20 cellular contexts compared by ENCODE assay signal in the genomic region with DNA sequence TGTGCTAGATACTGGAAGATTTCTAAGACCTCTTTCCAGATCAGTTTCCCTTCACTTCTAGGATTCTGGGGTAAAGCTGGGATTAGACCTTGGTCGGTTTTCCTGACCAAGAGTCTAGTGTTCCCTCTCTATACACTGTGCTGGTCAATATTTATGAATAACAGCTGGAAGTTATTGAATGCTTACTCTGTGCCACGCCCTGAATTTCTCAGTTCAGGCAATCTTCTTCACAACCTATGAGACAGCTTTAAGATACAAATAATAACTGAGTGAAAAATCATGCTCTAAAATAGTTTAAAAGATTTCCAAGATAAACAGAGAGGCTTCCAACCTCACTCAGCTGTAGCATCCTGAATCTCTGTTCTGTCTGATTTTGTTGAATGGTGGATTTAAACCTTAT.
DNase-seq lines count a peak whose midpoint lies in the region; ATAC-seq, FAIRE-seq and TF ChIP-seq lines count a peak whose summit lies in the region.
"Had no signal": no experiment of that assay in that cellular context is flagged by ENCODE, and none has a peak within 500 bp of the region (broad histone marks: within the 10 kb centered on the region; RNA-seq: fewer than 3 reads in every experiment).

No MANE protein-coding gene starts in this region.

- peaks cover 21% of the 10 kb centered on the region for H3K4me1 ChIP-seq in IMR-90 (ENCODE audit: control insufficient read depth, insufficient read depth, low read length)
- H3K4me1 ChIP-seq in kidney (ENCODE audit: control insufficient read depth in 1 of 2, insufficient read depth in 1 of 2, low read depth in 1 of 2, low read length in 2 of 2): peaks cover 8 to 29% of the 10 kb centered on the region in 2 donors
- peaks cover 22% of the 10 kb centered on the region for H3K4me1 ChIP-seq in suprapubic skin

- H3K27ac ChIP-seq in IMR-90 (ENCODE audit: insufficient read depth, low read length) (no peak overlapping the region), brain microvascular endothelial cell (peak overlapping the region; percentile 77), kidney (ENCODE audit: low read depth in 2 of 2, low read length in 2 of 2) (peak overlapping the region; percentile 12 to 20), suprapubic skin (peak overlapping the region; percentile 16)
- H3K27ac ChIP-seq: left lung, neutrophil had no signal

- H2BK5ac ChIP-seq in IMR-90 (ENCODE audit: low read depth, low read length, poor library complexity, severe bottlenecking): no peak overlapping the region

- H3K9me3 Mint-ChIP-seq in natural killer cell treated with Interleukin-12 subunit alpha and Interleukin-12 subunit beta and Interleukin-15 and Interleukin-18, amount 100 ng/mL, for 72 hours: no peaks in the 10 kb centered on the region
- H3K9me3 Mint-ChIP-seq: activated B cell treated with CpG ODN at 0.5 μM for 24 hours; activated CD8-positive, alpha-beta T cell treated with anti-CD3 and anti-CD28 coated beads for 36 hours; CD4-positive, alpha-beta T cell; central memory CD8-positive, alpha-beta T cell had no signal

- intact Hi-C loops in IMR-90 (cut with micrococcal nuclease) (loop anchor here (10.0 kb wide), 1 partner anchor 584 kb away; no protein-coding TSS in a partner anchor), kidney (cut with DNase I) (loop anchor here (10.0 kb wide), 1 partner anchor 354 kb away; no protein-coding TSS in a partner anchor), posterior vena cava (cut with DNase I) (loop anchor here (5.0 to 10.0 kb wide), 4 partner anchors 74 to 354 kb away; a partner anchor contains a TSS), lower leg skin (cut with DNase I; ENCODE audit: low total_unique reads) (loop anchor here (5.0 kb wide), 1 partner anchor 229 kb away; no protein-coding TSS in a partner anchor)

- H3K36me3 Mint-ChIP-seq in natural killer cell treated with Interleukin-12 subunit alpha and Interleukin-12 subunit beta and Interleukin-15 and Interleukin-18, amount 100 ng/mL, for 72 hours: no peaks in the 10 kb centered on the region

- no CpG with 5 or more reads among the region's 2 CpGs for WGBS in IMR-90 (ENCODE audit: extremely low coverage in 2 of 2, insufficient read length in 1 of 2), 2 experiments
- WGBS in suprapubic skin: 49% methylated on average over 2 of the region's 2 CpGs
- WGBS in lower leg skin, 2 donors: 56 to 58% methylated on average over 2 of the region's 2 CpGs

- H3K9ac ChIP-seq in IMR-90 (ENCODE audit: low read depth, low read length): no peak overlapping the region
- H3K9ac ChIP-seq in kidney (ENCODE audit: low read length in 2 of 2): no peak overlapping the region

- H3K9me3 ChIP-seq in IMR-90 (ENCODE audit: control insufficient read depth, insufficient read depth, low read length): no peaks in the 10 kb centered on the region
- H3K9me3 ChIP-seq in kidney (ENCODE audit: control insufficient read depth in 1 of 2, low read length in 2 of 2): no peaks in the 10 kb centered on the region
- no peaks in the 10 kb centered on the region for H3K9me3 ChIP-seq in suprapubic skin
- H3K9me3 ChIP-seq: left lung, neutrophil had no signal

- no peak for TF ChIP-seq RAD21 in IMR-90 (IDR thresholded peaks at IDR 0.05; ENCODE audit: low read length)

- no peak overlapping the region for H2BK20ac ChIP-seq in IMR-90 (ENCODE audit: low read depth, low read length)

- H3K4me1 Mint-ChIP-seq in natural killer cell treated with Interleukin-12 subunit alpha and Interleukin-12 subunit beta and Interleukin-15 and Interleukin-18, amount 100 ng/mL, for 72 hours (ENCODE audit: low read depth in 2 of 2): peaks cover 2 to 3% of the 10 kb centered on the region in 2 donors

- POLR2A ChIA-PET in IMR-90 (lab: Charles Lee; ENCODE audit: unreplicated experiment): no interaction called here

- ATAC-seq in IMR-90 (ENCODE audit: low read depth): no peak
- ATAC-seq in natural killer cell treated with Interleukin-12 subunit alpha and Interleukin-12 subunit beta and Interleukin-15 and Interleukin-18, amount 100 ng/mL, for 72 hours: no peak

- H3K36me3 ChIP-seq in IMR-90 (ENCODE audit: control insufficient read depth, insufficient read depth, low read length): 0 out of 2 replicates have a peak, but pooled peaks cover 1% of the 10 kb centered on the region
- H3K36me3 ChIP-seq in brain microvascular endothelial cell (replicated peaks): peaks cover 2% of the 10 kb centered on the region
- H3K36me3 ChIP-seq in kidney (ENCODE audit: control insufficient read depth in 1 of 2, insufficient read depth in 2 of 2, low read length in 2 of 2): peaks cover 0 to 2% of the 10 kb centered on the region in 2 donors
- H3K36me3 ChIP-seq in suprapubic skin: peaks cover 3% of the 10 kb centered on the region
- H3K36me3 ChIP-seq: left lung, neutrophil had no signal

- in situ Hi-C loops in IMR-90 (cut with MboI; ENCODE audit: low sequenced_read_pairs) (loop anchor here (25.0 kb wide), 1 partner anchor 349 kb away; no protein-coding TSS in a partner anchor), brain microvascular endothelial cell (cut with HindIII; ENCODE audit: low pct_ligation_motif_present, low sequenced_read_pairs) (loop anchor here (25.0 kb wide), 1 partner anchor 224 kb away; no protein-coding TSS in a partner anchor)

- BruUV-seq in IMR-90 (replicated peaks; lab: Mats Ljungman, UMichigan): no TSS peak

- H3K9me1 ChIP-seq in IMR-90 (ENCODE audit: insufficient read depth, low read length): peaks cover 23% of the 10 kb centered on the region

- H4K91ac ChIP-seq in IMR-90 (ENCODE audit: insufficient read depth, low read depth, low read length): no peak overlapping the region

- no peak for FAIRE-seq in kidney (lab: Jason Lieb, UNC)

- no peak overlapping the region for H3K4me3 ChIP-seq in IMR-90 (ENCODE audit: insufficient read depth, low read depth, low read length)
- H3K4me3 ChIP-seq in brain microvascular endothelial cell (ENCODE audit: low read depth, low read length): no peak overlapping the region
- no peak overlapping the region for H3K4me3 ChIP-seq in kidney (ENCODE audit: low read length in 2 of 2)
- H3K4me3 ChIP-seq in suprapubic skin: no peak overlapping the region
- H3K4me3 ChIP-seq in lower leg skin (ENCODE audit: low read depth, poor library complexity, severe bottlenecking): no peak overlapping the region
- H3K4me3 ChIP-seq: left lung had no signal

- 0 out of 3 replicates have a peak overlapping the region, but pooled peaks have one; percentile 80 for H2BK15ac ChIP-seq in IMR-90 (ENCODE audit: low read depth, low read length)

- TF ChIP-seq EP300 in suprapubic skin (IDR thresholded peaks at IDR 0.05): no peak

- no peak overlapping the region for H2AFZ ChIP-seq in IMR-90 (replicated peaks; ENCODE audit: low read length, poor library complexity)

- CTCF ChIA-PET in IMR-90 (lab: Yijun Ruan, JAX): interaction anchor here (0.6 to 4.7 kb wide), 13 partner anchors 65 to 228 kb away, joined by 3 to 46 read pairs (median 4); a partner anchor contains a TSS

- peaks cover 19% of the 10 kb centered on the region; the same call in 1 of the 2 replicates for H4K20me1 ChIP-seq in IMR-90 (ENCODE audit: insufficient read depth, low read length)

- DNase-seq in IMR-90 (no peak), brain microvascular endothelial cell (no peak), kidney (no peak), suprapubic skin (ENCODE audit: low spot score in 2 of 2) (no peak), posterior vena cava (ENCODE audit: low spot score) (no peak), lower leg skin (ENCODE audit: low spot score in 2 of 2) (no peak), glomerular visceral epithelial cell (ENCODE audit: extremely low spot score) (no peak)
- DNase-seq in natural killer cell treated with Interleukin-12 subunit alpha and Interleukin-12 subunit beta and Interleukin-15 and Interleukin-18, amount 100 ng/mL, for 72 hours (ENCODE audit: low spot score): no peak
- DNase-seq: activated B cell treated with CpG ODN at 0.5 μM for 24 hours; activated CD8-positive, alpha-beta T cell treated with anti-CD3 and anti-CD28 coated beads for 36 hours; activated T-cell treated with anti-CD3 and anti-CD28 coated beads, Interleukin-2, amount 50 U/mL, for 1 hour; CD4-positive, alpha-beta T cell; glutamatergic neuron; left lung; NCI-H187 treated with DMSO at 0.1 percent for 48 hours; NCI-H226; NK-92 treated with Interleukin-12 subunit alpha and Interleukin-12 subunit beta, amount 100 ng/mL, for 24 hours; RPMI8226 had no signal

- no peak overlapping the region for H3K4me2 ChIP-seq in IMR-90 (ENCODE audit: low read depth, low read length)

- no peak overlapping the region for H2AK5ac ChIP-seq in IMR-90 (ENCODE audit: low read depth, low read length)

- H3K79me1 ChIP-seq in IMR-90 (ENCODE audit: low read depth in 1 of 2, low read length in 2 of 2): peaks cover 46 to 80% of the 10 kb centered on the region in 2 experiments

- TF ChIP-seq CTCF in IMR-90 (conservative IDR thresholded peaks at IDR 0.05; ENCODE audit: low read depth, low read length): no peak
- no peak for TF ChIP-seq CTCF in brain microvascular endothelial cell (IDR thresholded peaks at IDR 0.05; ENCODE audit: low read depth, low read length, missing control alignments)
- no peak for TF ChIP-seq CTCF in kidney (IDR thresholded peaks at IDR 0.05; ENCODE audit: borderline replicate concordance, extremely low read depth, insufficient read depth)
- TF ChIP-seq CTCF in suprapubic skin (IDR thresholded peaks at IDR 0.05): no peak
- TF ChIP-seq CTCF in lower leg skin (IDR thresholded peaks at IDR 0.05): no peak

- H3K27me3 Mint-ChIP-seq in natural killer cell treated with Interleukin-12 subunit alpha and Interleukin-12 subunit beta and Interleukin-15 and Interleukin-18, amount 100 ng/mL, for 72 hours: peaks cover 21 to 32% of the 10 kb centered on the region in 2 donors

- no peak for TF ChIP-seq POLR2A in IMR-90 (IDR thresholded peaks at IDR 0.05; ENCODE audit: low read depth, low read length)
- TF ChIP-seq POLR2A in suprapubic skin (IDR thresholded peaks at IDR 0.05): no peak
- TF ChIP-seq POLR2A in lower leg skin (IDR thresholded peaks at IDR 0.05): no peak

- H3K27ac Mint-ChIP-seq in natural killer cell treated with Interleukin-12 subunit alpha and Interleukin-12 subunit beta and Interleukin-15 and Interleukin-18, amount 100 ng/mL, for 72 hours: no peak overlapping the region
- H3K27ac Mint-ChIP-seq: activated B cell treated with CpG ODN at 0.5 μM for 24 hours; activated CD8-positive, alpha-beta T cell treated with anti-CD3 and anti-CD28 coated beads for 36 hours; CD4-positive, alpha-beta T cell had no signal

- dilution Hi-C loops in IMR-90 (cut with HindIII; ENCODE audit: low sequenced_read_pairs, unreplicated experiment): no loop called here

- no peak overlapping the region for H2AK9ac ChIP-seq in IMR-90 (replicated peaks; ENCODE audit: low read depth, low read length, poor library complexity)

- H3K14ac ChIP-seq in IMR-90 (replicated peaks; ENCODE audit: low read depth, low read length): no peak overlapping the region

- H3K56ac ChIP-seq in IMR-90 (ENCODE audit: extremely low read depth, insufficient read depth, low read length): no peak overlapping the region

- peak overlapping the region; percentile 84; the same call in 1 of the 2 replicates for H3K23ac ChIP-seq in IMR-90 (ENCODE audit: low read depth, low read length)

- no peak overlapping the region for H3K4me3 Mint-ChIP-seq in natural killer cell treated with Interleukin-12 subunit alpha and Interleukin-12 subunit beta and Interleukin-15 and Interleukin-18, amount 100 ng/mL, for 72 hours
- H3K4me3 Mint-ChIP-seq: activated B cell treated with CpG ODN at 0.5 μM for 24 hours; activated CD8-positive, alpha-beta T cell treated with anti-CD3 and anti-CD28 coated beads for 36 hours; CD4-positive, alpha-beta T cell; central memory CD8-positive, alpha-beta T cell had no signal

- H3K27me3 ChIP-seq in IMR-90 (ENCODE audit: control insufficient read depth, insufficient read depth, low read length): no peaks in the 10 kb centered on the region
- H3K27me3 ChIP-seq in brain microvascular endothelial cell (replicated peaks): no peaks in the 10 kb centered on the region
- no peaks in the 10 kb centered on the region for H3K27me3 ChIP-seq in suprapubic skin

- no peak overlapping the region for H4K5ac ChIP-seq in IMR-90 (ENCODE audit: low read depth, low read length)

- no peak overlapping the region for H3K18ac ChIP-seq in IMR-90 (ENCODE audit: low read depth, low read length)

- H4K8ac ChIP-seq in IMR-90 (ENCODE audit: low read depth in 2 of 2, low read length in 2 of 2): no peak overlapping the region

- H3K4ac ChIP-seq in IMR-90 (ENCODE audit: low read depth, low read length): no peak overlapping the region

- no peak overlapping the region for H2BK120ac ChIP-seq in IMR-90 (ENCODE audit: low read depth, low read length)
